ENCODE assay signal across 9 cellular contexts in the genomic region with DNA sequence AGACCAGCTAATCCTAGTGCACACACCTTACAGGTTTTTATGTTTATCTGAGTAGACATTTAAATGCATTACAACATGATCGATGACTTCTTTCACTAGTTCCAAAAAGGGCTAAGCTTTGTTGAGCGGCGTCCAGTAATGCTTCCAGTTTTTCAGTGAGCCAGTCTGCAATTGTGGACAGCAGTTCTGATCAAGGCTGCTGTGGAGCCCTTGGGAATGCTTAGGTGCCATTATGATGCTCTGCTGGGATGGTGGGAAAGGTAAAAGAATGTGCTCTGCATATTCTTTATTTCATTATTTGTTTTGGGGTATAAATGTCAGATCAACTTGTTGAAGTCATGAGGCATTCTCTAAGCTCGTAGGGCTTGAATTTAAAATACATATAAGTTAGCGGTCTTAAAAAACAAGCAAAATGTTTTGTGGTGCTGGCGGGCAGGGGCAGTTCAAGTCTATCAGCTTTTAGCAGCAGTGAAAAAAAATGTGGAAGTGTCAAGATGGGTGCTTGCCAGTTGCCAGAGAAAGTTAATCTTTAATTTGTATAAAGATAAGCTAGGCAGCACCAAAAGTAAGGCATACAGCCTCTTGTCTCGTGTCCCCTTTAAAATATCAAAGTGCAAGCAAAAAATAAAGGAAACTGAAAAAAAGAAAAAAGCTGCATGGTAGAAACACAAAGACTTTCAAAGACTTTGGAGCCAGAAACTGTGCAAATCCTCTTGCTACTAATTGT. TPM values are rescaled to one million over a fixed set of nuclear protein-coding genes. Genes with fewer than 3 reads are reported as not detected.
DNase-seq lines count a peak whose midpoint lies in the region; ATAC-seq lines count a peak whose summit lies in the region.
"Had no signal": no experiment of that assay in that cellular context is flagged by ENCODE, and none has a peak within 500 bp of the region (broad histone marks: within the 10 kb centered on the region; RNA-seq: fewer than 3 reads in every experiment).

No MANE protein-coding gene starts in this region.

- no peaks in the 10 kb centered on the region for H3K27me3 Mint-ChIP-seq in activated T-cell treated with anti-CD3 and anti-CD28 coated beads, Interleukin-2, amount 50 U/mL, for 4 hours (ENCODE audit: low read depth)
- H3K27me3 Mint-ChIP-seq in activated CD8-positive, alpha-beta T cell treated with anti-CD3 and anti-CD28 coated beads, Interleukin-2, amount 10 ng/mL, durations not matched to agents 7 days and 5 days (ENCODE audit: low read depth) = no peaks in the 10 kb centered on the region
- peaks cover 0 to 3% (median 1%) of the 10 kb centered on the region in 3 donors for H3K27me3 Mint-ChIP-seq in immature natural killer cell (ENCODE audit: low read depth in 3 of 3)

- peak overlapping the region; percentile 92 for H3K4me3 Mint-ChIP-seq in activated T-cell treated with anti-CD3 and anti-CD28 coated beads, Interleukin-2, amount 50 U/mL, for 4 hours
- H3K4me3 Mint-ChIP-seq in activated CD8-positive, alpha-beta T cell treated with anti-CD3 and anti-CD28 coated beads, Interleukin-2, amount 10 ng/mL, durations not matched to agents 7 days and 5 days = peak overlapping the region; percentile 94
- H3K4me3 Mint-ChIP-seq in immature natural killer cell = peak overlapping the region; percentile 46 to 67 (median 58)

- POLR2A ChIA-PET in activated CD8-positive, alpha-beta T cell treated with anti-CD3 and anti-CD28 coated beads, Interleukin-2, amount 10 ng/mL, durations not matched to agents 7 days and 5 days (lab: Charles Lee) = interaction anchor here (1.1 to 4.4 kb wide), 2 partner anchors 9 to 73 kb away, joined by 3 to 26 read pairs; no protein-coding TSS in a partner anchor

- H3K27ac Mint-ChIP-seq in activated CD8-positive, alpha-beta T cell treated with anti-CD3 and anti-CD28 coated beads, Interleukin-2, amount 10 ng/mL, durations not matched to agents 7 days and 5 days = peak overlapping the region; percentile 91
- peak overlapping the region in 3 of 6 donors; percentile 52 to 61 (median 60) for H3K27ac Mint-ChIP-seq in immature natural killer cell

- DNase-seq in activated T-cell treated with anti-CD3 and anti-CD28 coated beads, Interleukin-2, amount 50 U/mL, for 4 hours = no peak
- no peak for DNase-seq in activated T-cell treated with anti-CD3 and anti-CD28 coated beads, Interleukin-2, amount 50 U/mL, for 48 hours
- no peak for DNase-seq in activated CD8-positive, alpha-beta T cell treated with anti-CD3 and anti-CD28 coated beads, Interleukin-2, amount 10 ng/mL, durations not matched to agents 7 days and 5 days
- DNase-seq in immature natural killer cell = no peak
- DNase-seq in NCI-H2196 (lab: John Stamatoyannopoulos, UW; ENCODE audit: unreplicated experiment) = no peak
- no peak for DNase-seq in activated gamma-delta T cell treated with Interleukin-2 at 50 U/mL for 16 hours

- no peaks in the 10 kb centered on the region for H3K9me3 Mint-ChIP-seq in activated T-cell treated with anti-CD3 and anti-CD28 coated beads, Interleukin-2, amount 50 U/mL, for 4 hours
- no peaks in the 10 kb centered on the region for H3K9me3 Mint-ChIP-seq in activated CD8-positive, alpha-beta T cell treated with anti-CD3 and anti-CD28 coated beads, Interleukin-2, amount 10 ng/mL, durations not matched to agents 7 days and 5 days (ENCODE audit: insufficient read depth)
- H3K9me3 Mint-ChIP-seq in immature natural killer cell = no peaks in the 10 kb centered on the region

- ATAC-seq in activated T-cell treated with anti-CD3 and anti-CD28 coated beads, Interleukin-2, amount 50 U/mL, for 4 hours = no peak
- no peak for ATAC-seq in activated CD8-positive, alpha-beta T cell treated with anti-CD3 and anti-CD28 coated beads, Interleukin-2, amount 10 ng/mL, durations not matched to agents 7 days and 5 days
- no peak for ATAC-seq in GM19463 (IDR thresholded peaks at IDR 0.05; ENCODE audit: unreplicated experiment)

- H3K4me1 Mint-ChIP-seq in activated T-cell treated with anti-CD3 and anti-CD28 coated beads, Interleukin-2, amount 50 U/mL, for 4 hours (ENCODE audit: low read depth) = peaks cover 49% of the 10 kb centered on the region
- H3K4me1 Mint-ChIP-seq in activated CD8-positive, alpha-beta T cell treated with anti-CD3 and anti-CD28 coated beads, Interleukin-2, amount 10 ng/mL, durations not matched to agents 7 days and 5 days (ENCODE audit: low read depth) = peaks cover 38% of the 10 kb centered on the region
- peaks cover 34 to 42% of the 10 kb centered on the region in 2 donors for H3K4me1 Mint-ChIP-seq in immature natural killer cell

- CTCF ChIA-PET in activated CD8-positive, alpha-beta T cell treated with anti-CD3 and anti-CD28 coated beads, Interleukin-2, amount 10 ng/mL, durations not matched to agents 7 days and 5 days (lab: Charles Lee) = interaction anchor here (1.2 to 1.8 kb wide), 2 partner anchors 10 to 342 kb away, joined by 3 to 12 read pairs; no protein-coding TSS in a partner anchor

- peaks cover 5% of the 10 kb centered on the region for H3K36me3 Mint-ChIP-seq in activated T-cell treated with anti-CD3 and anti-CD28 coated beads, Interleukin-2, amount 50 U/mL, for 4 hours (ENCODE audit: insufficient read depth)
- peaks cover 40% of the 10 kb centered on the region for H3K36me3 Mint-ChIP-seq in activated CD8-positive, alpha-beta T cell treated with anti-CD3 and anti-CD28 coated beads, Interleukin-2, amount 10 ng/mL, durations not matched to agents 7 days and 5 days (ENCODE audit: low read depth)
- H3K36me3 Mint-ChIP-seq in immature natural killer cell = no peaks in the 10 kb centered on the region

- H3K27ac ChIP-seq in temporal lobe (ENCODE audit: low read depth, low read length) = peak overlapping the region; percentile 63

RNA-seq across cellular contexts. Expression of gene MID1IP1, which starts 5.8 kb away (rescaled TPM):
- 10 to 100 TPM; 57.6 to 72.0 (median 65.1) TPM for total RNA-seq in activated T-cell treated with anti-CD3 and anti-CD28 coated beads, Interleukin-2, amount 50 U/mL, for 4 hours
- total RNA-seq in activated CD8-positive, alpha-beta T cell treated with anti-CD3 and anti-CD28 coated beads, Interleukin-2, amount 10 ng/mL, durations not matched to agents 7 days and 5 days = 10 to 100 TPM; 63.5 to 67.5 TPM
- polyA plus RNA-seq in immature natural killer cell = 1 to 10 TPM; 5.7 to 9.7 (median 5.9) TPM
- total RNA-seq in temporal lobe = 16.5 TPM
- total RNA-seq: HT1080 had no signal
